In the genomic region with DNA sequence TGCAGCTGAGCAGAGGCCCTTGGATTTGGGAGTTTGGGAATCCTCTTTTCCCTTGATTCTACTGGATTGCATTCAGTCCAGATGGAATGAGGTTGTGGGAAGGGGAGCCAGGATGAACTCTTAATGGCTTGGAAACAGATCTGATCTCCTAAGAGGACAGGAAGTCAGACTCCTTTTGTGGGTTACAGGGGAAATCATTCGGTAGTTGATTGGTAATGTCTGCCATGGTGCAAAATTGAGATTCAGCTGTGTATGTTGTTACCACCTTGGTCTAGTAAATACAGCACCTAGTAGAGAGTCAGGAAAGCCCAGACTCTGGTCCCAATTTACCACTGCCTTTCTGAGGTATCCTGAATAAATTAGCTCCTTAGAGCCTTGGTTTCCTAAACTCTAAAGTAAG, we compare ENCODE assay signal across 22 cellular contexts. TPM values are rescaled to one million over a fixed set of nuclear protein-coding genes. Genes with fewer than 3 reads are reported as not detected.
DNase-seq lines count a peak whose midpoint lies in the region; ATAC-seq and TF ChIP-seq lines count a peak whose summit lies in the region.
"Had no signal": no experiment of that assay in that cellular context is flagged by ENCODE, and none has a peak within 500 bp of the region (broad histone marks: within the 10 kb centered on the region; RNA-seq: fewer than 3 reads in every experiment).

No MANE protein-coding gene starts in this region.

- no peak overlapping the region for H3K4me2 ChIP-seq in osteoblast (ENCODE audit: insufficient read depth, low read length)

- no peak overlapping the region for H3K27ac ChIP-seq in osteoblast (ENCODE audit: low read depth, low read length)
- H3K27ac ChIP-seq in adrenal gland, result no peak overlapping the region
- H3K27ac ChIP-seq: body of pancreas, left ventricle myocardium inferior had no signal

- no peaks in the 10 kb centered on the region for H3K9me3 Mint-ChIP-seq in activated CD4-positive, alpha-beta T cell treated with anti-CD3 and anti-CD28 coated beads, Interleukin-2, amount 10 ng/mL, durations not matched to agents 24 days and 14 days
- peaks cover 0 to 3% (median 2%) of the 10 kb centered on the region in 5 experiments for H3K9me3 Mint-ChIP-seq in brain
- H3K9me3 Mint-ChIP-seq: dendritic cell treated with granulocyte-macrophage colony-stimulating factor and Interleukin-4, amounts not matched to agents 40 ng/mL and 50 ng/mL, for 4 days; IgD-negative memory B cell had no signal

- no peaks in the 10 kb centered on the region for H3K36me3 Mint-ChIP-seq in activated CD4-positive, alpha-beta T cell treated with anti-CD3 and anti-CD28 coated beads, Interleukin-2, amount 10 ng/mL, durations not matched to agents 24 days and 14 days (ENCODE audit: low read depth)
- H3K36me3 Mint-ChIP-seq in brain, result no peaks in the 10 kb centered on the region
- H3K36me3 Mint-ChIP-seq: activated naive CD4-positive, alpha-beta T cell treated with anti-CD3 and anti-CD28 coated beads, Interleukin-2, amount 10 ng/mL, durations not matched to agents 7 days and 5 days; IgD-negative memory B cell had no signal

- H3K27ac Mint-ChIP-seq in activated CD4-positive, alpha-beta T cell treated with anti-CD3 and anti-CD28 coated beads, Interleukin-2, amount 10 ng/mL, durations not matched to agents 24 days and 14 days, result no peak overlapping the region
- peak overlapping the region in 2 of 5 experiments; percentile 10 to 16 for H3K27ac Mint-ChIP-seq in brain
- H3K27ac Mint-ChIP-seq: dendritic cell treated with granulocyte-macrophage colony-stimulating factor and Interleukin-4, amounts not matched to agents 40 ng/mL and 50 ng/mL, for 4 days; IgD-negative memory B cell had no signal

- H3K4me1 ChIP-seq in osteoblast (ENCODE audit: insufficient read depth, low read length) (peaks cover 24% of the 10 kb centered on the region), adrenal gland (replicated peaks in 1 of 2) (peaks cover 15 to 27% of the 10 kb centered on the region in 2 donors)

- no peak overlapping the region for H3K4me3 ChIP-seq in NB4 (ENCODE audit: low read depth, low read length)
- no peak overlapping the region for H3K4me3 ChIP-seq in osteoblast (ENCODE audit: insufficient read depth, low read length)
- H3K4me3 ChIP-seq in adrenal gland, result no peak overlapping the region
- H3K4me3 ChIP-seq: body of pancreas, left ventricle myocardium inferior had no signal

- no peaks in the 10 kb centered on the region for H3K36me3 ChIP-seq in osteoblast (ENCODE audit: insufficient read depth, low read length)
- H3K36me3 ChIP-seq in adrenal gland (replicated peaks in 1 of 2), result no peaks in the 10 kb centered on the region
- H3K36me3 ChIP-seq: left ventricle myocardium inferior had no signal

- TF ChIP-seq POLR2A in NB4 (IDR thresholded peaks at IDR 0.05; ENCODE audit: extremely low read depth, insufficient read length) (no peak), adrenal gland (IDR thresholded peaks at IDR 0.05) (no peak)

- no peaks in the 10 kb centered on the region for H3K27me3 ChIP-seq in osteoblast (ENCODE audit: insufficient read depth, low read length)
- H3K27me3 ChIP-seq in adrenal gland, result no peaks in the 10 kb centered on the region
- H3K27me3 ChIP-seq: body of pancreas had no signal

- peaks cover 28% of the 10 kb centered on the region for H3K4me1 Mint-ChIP-seq in activated CD4-positive, alpha-beta T cell treated with anti-CD3 and anti-CD28 coated beads, Interleukin-2, amount 10 ng/mL, durations not matched to agents 24 days and 14 days
- H3K4me1 Mint-ChIP-seq in brain, result peaks cover 26% of the 10 kb centered on the region

- intact Hi-C loops in activated CD4-positive, alpha-beta T cell treated with anti-CD3 and anti-CD28 coated beads, Interleukin-2, amount 10 ng/mL, durations not matched to agents 24 days and 14 days (cut with micrococcal nuclease), result no loop called here
- intact Hi-C loops in adrenal gland (cut with DNase I), result no loop called here

- no peak for ATAC-seq in GM21717 (IDR thresholded peaks at IDR 0.05; ENCODE audit: unreplicated experiment)
- ATAC-seq: body of pancreas had no signal

- DNase-seq in activated CD4-positive, alpha-beta T cell treated with anti-CD3 and anti-CD28 coated beads, Interleukin-2, amount 10 ng/mL, durations not matched to agents 24 days and 14 days, result peak; percentile 77
- DNase-seq in activated CD4-positive, alpha-beta T cell treated with anti-CD3 and anti-CD28 coated beads, Interleukin-2, amount 50 U/mL, for 48 hours, result no peak
- DNase-seq in NB4 (ENCODE audit: low read depth) (peak; percentile 65), osteoblast (ENCODE audit: insufficient read length, low spot score, missing footprints) (peak; percentile 71), NCI-H524 treated with DMSO at 0.1 percent for 48 hours (lab: John Stamatoyannopoulos, UW) (no peak), adrenal gland (no peak)
- DNase-seq: activated CD4-positive, alpha-beta T cell treated with anti-CD3 and anti-CD28 coated beads for 4 hours; activated naive CD4-positive, alpha-beta T cell treated with anti-CD3 and anti-CD28 coated beads, Interleukin-2, amount 10 ng/mL, durations not matched to agents 7 days and 5 days; activated T-cell treated with anti-CD3 and anti-CD28 coated beads for 4 hours; body of pancreas; GDM1; left ventricle myocardium inferior; NCI-H1436; NCI-H446; small intestine; stimulated activated CD4-positive, alpha-beta T cell treated with anti-CD3 and anti-CD28 coated beads, Interleukin-4, amount 100 ng/mL, for 4 hours; stimulated activated CD8-positive, alpha-beta memory T cell treated with anti-CD3 and anti-CD28 coated beads, Interleukin-4, amount 100 ng/mL, for 48 hours; T-helper 9 cell had no signal

- H2AFZ ChIP-seq in osteoblast (ENCODE audit: low read length), result no peak overlapping the region

- no peaks in the 10 kb centered on the region for H4K20me1 ChIP-seq in osteoblast (ENCODE audit: insufficient read depth, low read length)

- H3K4me3 Mint-ChIP-seq in activated CD4-positive, alpha-beta T cell treated with anti-CD3 and anti-CD28 coated beads, Interleukin-2, amount 10 ng/mL, durations not matched to agents 24 days and 14 days, result no peak overlapping the region
- H3K4me3 Mint-ChIP-seq in brain, result peak overlapping the region in 4 of 5 experiments; percentile 23 to 69 (median 41)
- H3K4me3 Mint-ChIP-seq: activated naive CD4-positive, alpha-beta T cell treated with anti-CD3 and anti-CD28 coated beads, Interleukin-2, amount 10 ng/mL, durations not matched to agents 7 days and 5 days; dendritic cell treated with granulocyte-macrophage colony-stimulating factor and Interleukin-4, amounts not matched to agents 40 ng/mL and 50 ng/mL, for 4 days had no signal

- peaks cover 16% of the 10 kb centered on the region for H3K27me3 Mint-ChIP-seq in activated CD4-positive, alpha-beta T cell treated with anti-CD3 and anti-CD28 coated beads, Interleukin-2, amount 10 ng/mL, durations not matched to agents 24 days and 14 days
- peaks cover 5% of the 10 kb centered on the region for H3K27me3 Mint-ChIP-seq in brain

- no peaks in the 10 kb centered on the region for H3K9me3 ChIP-seq in osteoblast (ENCODE audit: low read depth, low read length)
- H3K9me3 ChIP-seq in adrenal gland (replicated peaks in 1 of 3), result no peaks in the 10 kb centered on the region
- H3K9me3 ChIP-seq: body of pancreas, left ventricle myocardium inferior had no signal

- no peaks in the 10 kb centered on the region for H3K79me2 ChIP-seq in osteoblast (ENCODE audit: insufficient read depth, low read length)

- 64 to 76% (median 70%) methylated on average over 1 of the region's 1 CpG for WGBS in adrenal gland, 4 donors

- TF ChIP-seq CTCF in NB4 (IDR thresholded peaks at IDR 0.05; ENCODE audit: low read depth, low read length) (no peak), brain (conservative IDR thresholded peaks at IDR 0.05) (no peak), osteoblast (IDR thresholded peaks at IDR 0.05; ENCODE audit: extremely low read depth, low read depth, low read length) (no peak), adrenal gland (IDR thresholded peaks at IDR 0.05) (no peak)

RNA-seq across cellular contexts. Expression of a gene that starts 24.8 kb away (rescaled TPM):
- 39.3 and 41.2 TPM in 2 replicates for total RNA-seq in activated CD4-positive, alpha-beta T cell treated with anti-CD3 and anti-CD28 coated beads, Interleukin-2, amount 10 ng/mL, durations not matched to agents 24 days and 14 days
- polyA plus RNA-seq in brain (ENCODE audit: insufficient read depth, low read depth, low replicate concordance) (221 TPM), adrenal gland (10 to 100 TPM; 13.7 to 67.9 (median 56.0) TPM)
- total RNA-seq in osteoblast (163 and 182 TPM in 2 replicates), adrenal gland (100 to 1,000 TPM in 5 of 8 donors, 10 to 100 TPM in 3; 93.8 to 152 (median 103) TPM)

RNA-seq across cellular contexts. Expression of a gene that starts 37.4 kb away (rescaled TPM):
- 7,275 and 7,450 TPM in 2 replicates for total RNA-seq in activated CD4-positive, alpha-beta T cell treated with anti-CD3 and anti-CD28 coated beads, Interleukin-2, amount 10 ng/mL, durations not matched to agents 24 days and 14 days
- polyA plus RNA-seq in brain (ENCODE audit: insufficient read depth, low read depth, low replicate concordance), result 4,273 TPM
- total RNA-seq in osteoblast, result 3,672 and 4,357 TPM in 2 replicates
- 1,000 to 10,000 TPM; 1,803 to 3,893 (median 2,465) TPM for total RNA-seq in adrenal gland
- polyA plus RNA-seq in adrenal gland, result 1,000 to 10,000 TPM; 3,628 to 7,592 (median 4,346) TPM

RNA-seq across cellular contexts. Expression of a gene that starts 54.2 kb away (rescaled TPM):
- total RNA-seq in activated CD4-positive, alpha-beta T cell treated with anti-CD3 and anti-CD28 coated beads, Interleukin-2, amount 10 ng/mL, durations not matched to agents 24 days and 14 days, result 15.7 and 16.3 TPM in 2 replicates
- 8.2 TPM for polyA plus RNA-seq in brain (ENCODE audit: insufficient read depth, low read depth, low replicate concordance)
- total RNA-seq in osteoblast, result 8.8 and 9.4 TPM in 2 replicates
- 10 to 100 TPM in 6 of 8 donors, 1 to 10 TPM in 2; 9.5 to 13.6 (median 12.3) TPM for total RNA-seq in adrenal gland
- polyA plus RNA-seq in adrenal gland, result 1 to 10 TPM; 1.4 to 3.5 (median 2.7) TPM

Comparison
In these comparisons a context has a peak if more than half of its experiments do, and no peak if none do; other contexts are left out.
1. DNase-seq: peak in activated CD4-positive, alpha-beta T cell treated with anti-CD3 and anti-CD28 coated beads, Interleukin-2, amount 10 ng/mL, durations not matched to agents 24 days and 14 days (single experiment), NB4 (single experiment) and osteoblast (single experiment); none in activated CD4-positive, alpha-beta T cell treated with anti-CD3 and anti-CD28 coated beads, Interleukin-2, amount 50 U/mL, for 48 hours (0 of 2), NCI-H524 treated with DMSO at 0.1 percent for 48 hours (single experiment) and adrenal gland (0 of 7).